19 cellular contexts compared by ENCODE assay signal in the genomic region with DNA sequence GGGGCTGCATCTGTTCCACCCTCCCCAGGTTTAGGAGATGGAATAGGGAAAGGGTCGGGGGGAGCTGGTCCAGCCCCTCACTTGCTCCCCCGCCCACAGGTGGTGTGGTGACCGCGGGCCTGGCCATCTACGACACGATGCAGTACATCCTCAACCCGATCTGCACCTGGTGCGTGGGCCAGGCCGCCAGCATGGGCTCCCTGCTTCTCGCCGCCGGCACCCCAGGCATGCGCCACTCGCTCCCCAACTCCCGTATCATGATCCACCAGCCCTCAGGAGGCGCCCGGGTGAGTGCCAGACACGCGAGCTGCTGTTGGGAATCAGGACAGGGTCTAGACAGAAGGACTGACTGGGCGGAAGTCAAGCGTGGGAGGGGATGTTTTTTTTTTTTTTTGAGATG. TPM values are rescaled to one million over a fixed set of nuclear protein-coding genes. Genes with fewer than 3 reads are reported as not detected.
"Had no signal": no experiment of that assay in that cellular context is flagged by ENCODE, and none has a peak within 500 bp of the region (broad histone marks: within the 10 kb centered on the region; RNA-seq: fewer than 3 reads in every experiment).

No MANE protein-coding gene starts in this region.

- H3K27ac ChIP-seq: adrenal gland, cardiac muscle cell, lower lobe of right lung, pancreas, sigmoid colon, SJSA1, thyroid gland had no signal

- H3K4me3 ChIP-seq: adrenal gland, cardiac muscle cell, lower lobe of right lung, pancreas, sigmoid colon, SJSA1, thyroid gland had no signal

- DNase-seq: activated CD4-positive, CD25-positive, alpha-beta regulatory T cell treated with anti-CD3 and anti-CD28 coated beads, Interleukin-2, amount 50 U/mL, for 72 hours; activated CD8-positive, alpha-beta memory T cell treated with anti-CD3 and anti-CD28 coated beads for 24 hours; activated effector memory CD4-positive, alpha-beta T cell treated with Interleukin-2 at 50 U/mL for 16 hours; adrenal gland; left colon; lower lobe of right lung; sigmoid colon; stimulated activated CD4-positive, alpha-beta T cell treated with anti-CD3 and anti-CD28 coated beads, Interleukin-1b, Interleukin-23, amount 100 ng/mL, for 48 hours; T1000; thyroid gland had no signal

- H3K27ac Mint-ChIP-seq: mesothelial cell of epicardium had no signal

- ATAC-seq: esophagus mucosa, left colon, lower lobe of right lung, pancreas had no signal

- H3K9me3 ChIP-seq: adrenal gland, lower lobe of right lung, pancreas, sigmoid colon, SJSA1, thyroid gland had no signal

- H3K9me3 Mint-ChIP-seq: mesothelial cell of epicardium, neural crest cell had no signal

- FAIRE-seq: colon, islet of Langerhans, pancreas, urothelium cell line had no signal

- H3K27me3 ChIP-seq: adrenal gland, cardiac muscle cell, pancreas, sigmoid colon, SJSA1, thyroid gland had no signal

RNA-seq across cellular contexts. Expression of gene ACER1, which starts 30.9 kb away (rescaled TPM):
- total RNA-seq: adrenal gland, cardiac muscle cell, left colon, lower lobe of right lung, mesothelial cell of epicardium, neural crest cell, pancreas, sigmoid colon, SJSA1 had no signal
- polyA plus RNA-seq: cardiac muscle cell, pancreas had no signal
